ENCODE assay signal across 28 cellular contexts in the genomic region with DNA sequence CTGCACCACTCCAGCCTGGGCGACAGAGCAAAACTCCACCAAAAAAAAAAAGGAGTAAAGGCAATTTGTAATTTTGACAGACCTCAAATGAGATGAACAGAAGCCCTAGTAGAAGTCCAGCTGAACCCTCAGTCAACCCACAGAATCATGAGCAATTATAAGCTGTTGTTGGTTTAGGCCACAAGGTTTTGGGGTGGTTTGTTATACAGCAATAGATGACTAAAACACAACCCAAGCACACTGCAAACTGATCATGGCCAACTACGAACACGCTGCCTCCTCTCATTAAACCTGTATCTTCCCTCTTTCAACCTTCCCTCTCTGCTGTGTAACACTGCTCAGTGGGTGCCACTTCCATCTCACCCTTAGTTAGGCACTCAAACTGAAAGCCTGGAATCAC. TPM values are rescaled to one million over a fixed set of nuclear protein-coding genes. Genes with fewer than 3 reads are reported as not detected.
DNase-seq lines count a peak whose midpoint lies in the region; ATAC-seq and TF ChIP-seq lines count a peak whose summit lies in the region.
"Had no signal": no experiment of that assay in that cellular context is flagged by ENCODE, and none has a peak within 500 bp of the region (broad histone marks: within the 10 kb centered on the region; RNA-seq: fewer than 3 reads in every experiment).

No MANE protein-coding gene starts in this region.

- ATAC-seq in GM21786 (IDR thresholded peaks at IDR 0.05; ENCODE audit: unreplicated experiment): no peak
- ATAC-seq: left lobe of liver; Panc1; stimulated activated naive B cell treated with anti-CD40 and anti-IgM and Interleukin-4, amounts not matched to agents 10 μg/mL and 1 μg/mL and 100 μg/mL, for 72 hours had no signal

- H3K4me1 Mint-ChIP-seq in activated CD4-positive, alpha-beta T cell treated with anti-CD3 and anti-CD28 coated beads, Interleukin-2, amount 10 ng/mL, durations not matched to agents 24 days and 14 days: peaks cover 10% of the 10 kb centered on the region
- H3K4me1 Mint-ChIP-seq in T-helper 2 cell treated with Interferon-gamma antibody and Interleukin-4, amounts not matched to agents 5 μg/mL and 100 μg/mL, for 36 hours (ENCODE audit: low read depth): peaks cover 19% of the 10 kb centered on the region
- H3K4me1 Mint-ChIP-seq in immature natural killer cell: peaks cover 0 to 17% of the 10 kb centered on the region in 2 donors

- H3K27ac Mint-ChIP-seq in activated CD4-positive, alpha-beta T cell treated with anti-CD3 and anti-CD28 coated beads, Interleukin-2, amount 10 ng/mL, durations not matched to agents 24 days and 14 days: peak overlapping the region; percentile 70
- peak overlapping the region; percentile 60 for H3K27ac Mint-ChIP-seq in T-helper 2 cell treated with Interferon-gamma antibody and Interleukin-4, amounts not matched to agents 5 μg/mL and 100 μg/mL, for 36 hours
- peak overlapping the region in 1 of 6 donors; percentile 83 for H3K27ac Mint-ChIP-seq in immature natural killer cell
- H3K27ac Mint-ChIP-seq: HFFc6; IgD-negative memory B cell; memory B cell; stimulated activated naive B cell treated with anti-CD40 and anti-IgM and Interleukin-4, amounts not matched to agents 10 μg/mL and 1 μg/mL and 100 μg/mL, for 72 hours had no signal

- no peak overlapping the region for H3K4me3 ChIP-seq in BLaER1 treated with 17β-estradiol and CSF1 and Interleukin-3, amounts not matched to agents 10 nM and 100 nM
- no peak overlapping the region for H3K4me3 ChIP-seq in coronary artery
- H3K4me3 ChIP-seq: ovary, skin epidermis, testis had no signal

- peaks cover 0 to 96% (median 22%) of the 10 kb centered on the region in 11 experiments; a peak in 12 of 22 replicates for H4K20me1 ChIP-seq in BLaER1 treated with 17β-estradiol and CSF1 and Interleukin-3, amounts not matched to agents 10 nM and 100 nM

- DNase-seq in activated CD4-positive, alpha-beta T cell treated with anti-CD3 and anti-CD28 coated beads, Interleukin-2, amount 10 ng/mL, durations not matched to agents 24 days and 14 days: no peak
- DNase-seq in activated CD4-positive, alpha-beta T cell treated with anti-CD3 and anti-CD28 coated beads for 48 hours: no peak
- no peak for DNase-seq in T-helper 2 cell treated with Interferon-gamma antibody and Interleukin-4, amounts not matched to agents 5 μg/mL and 100 μg/mL, for 36 hours (ENCODE audit: low spot score)
- DNase-seq in immature natural killer cell (no peak), epidermal melanocyte (ENCODE audit: insufficient read length, low spot score) (no peak), coronary artery (ENCODE audit: low spot score) (no peak)
- DNase-seq: activated CD4-positive, alpha-beta T cell treated with anti-CD3 and anti-CD28 coated beads, Interleukin-2, amount 50 U/mL, for 1 hour; activated gamma-delta T cell treated with Interleukin-2 at 50 U/mL for 16 hours; aorta; DMS 273 treated with DMSO at 0.1 percent for 48 hours; effector CD4-positive, alpha-beta T cell; HFFc6; hypothalamus; NCI-H146; NCI-H2107; NCI-H774; ovary; SHP77; stimulated activated naive B cell treated with anti-CD40 and anti-IgM and Interleukin-4, amounts not matched to agents 10 μg/mL and 1 μg/mL and 100 μg/mL, for 72 hours; testis had no signal

- H3K4me1 ChIP-seq in BLaER1 treated with 17β-estradiol and CSF1 and Interleukin-3, amounts not matched to agents 10 nM and 100 nM: peaks cover 55 to 94% (median 77%) of the 10 kb centered on the region in 10 experiments

- TF ChIP-seq CTCF in coronary artery (IDR thresholded peaks at IDR 0.05): no peak

- peak overlapping the region; percentile 34 for H3K4me3 Mint-ChIP-seq in activated CD4-positive, alpha-beta T cell treated with anti-CD3 and anti-CD28 coated beads, Interleukin-2, amount 10 ng/mL, durations not matched to agents 24 days and 14 days
- H3K4me3 Mint-ChIP-seq in T-helper 2 cell treated with Interferon-gamma antibody and Interleukin-4, amounts not matched to agents 5 μg/mL and 100 μg/mL, for 36 hours: peak overlapping the region; percentile 21
- H3K4me3 Mint-ChIP-seq in immature natural killer cell: peak overlapping the region in 3 of 5 donors; percentile 15 to 46 (median 31)
- H3K4me3 Mint-ChIP-seq: HFFc6; IgD-negative memory B cell; memory B cell; stimulated activated naive B cell treated with anti-CD40 and anti-IgM and Interleukin-4, amounts not matched to agents 10 μg/mL and 1 μg/mL and 100 μg/mL, for 72 hours had no signal

- no peaks in the 10 kb centered on the region for H3K9me3 Mint-ChIP-seq in activated CD4-positive, alpha-beta T cell treated with anti-CD3 and anti-CD28 coated beads, Interleukin-2, amount 10 ng/mL, durations not matched to agents 24 days and 14 days
- H3K9me3 Mint-ChIP-seq in T-helper 2 cell treated with Interferon-gamma antibody and Interleukin-4, amounts not matched to agents 5 μg/mL and 100 μg/mL, for 36 hours: no peaks in the 10 kb centered on the region
- no peaks in the 10 kb centered on the region for H3K9me3 Mint-ChIP-seq in immature natural killer cell
- H3K9me3 Mint-ChIP-seq: IgD-negative memory B cell, memory B cell had no signal

- peaks cover 11% of the 10 kb centered on the region for H3K36me3 Mint-ChIP-seq in activated CD4-positive, alpha-beta T cell treated with anti-CD3 and anti-CD28 coated beads, Interleukin-2, amount 10 ng/mL, durations not matched to agents 24 days and 14 days (ENCODE audit: low read depth)
- H3K36me3 Mint-ChIP-seq in T-helper 2 cell treated with Interferon-gamma antibody and Interleukin-4, amounts not matched to agents 5 μg/mL and 100 μg/mL, for 36 hours (ENCODE audit: low read depth): peaks cover 18% of the 10 kb centered on the region
- no peaks in the 10 kb centered on the region for H3K36me3 Mint-ChIP-seq in immature natural killer cell
- H3K36me3 Mint-ChIP-seq: IgD-negative memory B cell, memory B cell had no signal

- no peaks in the 10 kb centered on the region for H3K27me3 ChIP-seq in BLaER1 treated with 17β-estradiol and CSF1 and Interleukin-3, amounts not matched to agents 10 nM and 100 nM
- H3K27me3 ChIP-seq: ovary, testis had no signal

- H3K9ac ChIP-seq in BLaER1 treated with 17β-estradiol and CSF1 and Interleukin-3, amounts not matched to agents 10 nM and 100 nM: no peak overlapping the region

- H3K27me3 Mint-ChIP-seq in activated CD4-positive, alpha-beta T cell treated with anti-CD3 and anti-CD28 coated beads, Interleukin-2, amount 10 ng/mL, durations not matched to agents 24 days and 14 days: no peaks in the 10 kb centered on the region
- no peaks in the 10 kb centered on the region for H3K27me3 Mint-ChIP-seq in T-helper 2 cell treated with Interferon-gamma antibody and Interleukin-4, amounts not matched to agents 5 μg/mL and 100 μg/mL, for 36 hours (ENCODE audit: low read depth)
- no peaks in the 10 kb centered on the region for H3K27me3 Mint-ChIP-seq in immature natural killer cell (ENCODE audit: low read depth in 3 of 3)

- intact Hi-C loops in activated CD4-positive, alpha-beta T cell treated with anti-CD3 and anti-CD28 coated beads, Interleukin-2, amount 10 ng/mL, durations not matched to agents 24 days and 14 days (cut with micrococcal nuclease): no loop called here

- H3K27ac ChIP-seq in BLaER1 treated with 17β-estradiol and CSF1 and Interleukin-3, amounts not matched to agents 10 nM and 100 nM: peak overlapping the region in 2 of 11 experiments; percentile 24 to 55; a peak in 4 of 22 replicates
- no peak overlapping the region for H3K27ac ChIP-seq in coronary artery
- H3K27ac ChIP-seq: ovary, skin epidermis, testis, VCaP had no signal

- H3K4me2 ChIP-seq in BLaER1 treated with 17β-estradiol and CSF1 and Interleukin-3, amounts not matched to agents 10 nM and 100 nM: peak overlapping the region; percentile 75 to 94 (median 91)

- H3K9me3 ChIP-seq in BLaER1 treated with 17β-estradiol and CSF1 and Interleukin-3, amounts not matched to agents 10 nM and 100 nM (replicated peaks in 1 of 11): peaks cover 4 to 43% (median 30%) of the 10 kb centered on the region in 11 experiments; a peak in 21 of 22 replicates
- H3K9me3 ChIP-seq: ovary, testis had no signal

- peaks cover 6 to 60% (median 33%) of the 10 kb centered on the region in 11 experiments for H3K36me3 ChIP-seq in BLaER1 treated with 17β-estradiol and CSF1 and Interleukin-3, amounts not matched to agents 10 nM and 100 nM
- H3K36me3 ChIP-seq: ovary had no signal

RNA-seq across cellular contexts. Expression of a gene that starts 22.1 kb away (rescaled TPM):
- 81.7 and 86.0 TPM in 2 replicates for total RNA-seq in activated CD4-positive, alpha-beta T cell treated with anti-CD3 and anti-CD28 coated beads, Interleukin-2, amount 10 ng/mL, durations not matched to agents 24 days and 14 days
- polyA plus RNA-seq in immature natural killer cell: 100 to 1,000 TPM in 1 of 3 donors, 10 to 100 TPM in 2; 23.1 to 121 (median 38.2) TPM
